ENCODE assay signal across 12 cellular contexts in the genomic region with DNA sequence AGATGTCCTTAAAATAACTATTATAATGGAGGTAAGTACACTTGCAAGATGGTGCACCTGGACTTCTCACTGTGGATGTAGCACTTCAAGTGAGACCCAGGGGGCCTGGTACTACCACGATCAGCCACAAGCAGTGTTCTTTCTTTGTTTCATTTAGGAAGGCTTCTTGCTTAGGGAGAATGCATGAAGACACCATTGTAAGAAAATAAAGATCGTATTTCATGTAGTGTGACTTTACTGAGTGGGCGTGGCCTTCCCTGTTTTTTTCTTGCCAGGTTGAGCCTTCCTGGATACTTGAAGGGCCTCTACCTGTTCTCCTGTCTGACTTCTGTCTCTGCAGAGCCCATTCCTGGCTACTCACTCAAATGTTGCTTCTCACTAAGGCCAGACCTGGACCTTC.
DNase-seq lines count a peak whose midpoint lies in the region; ATAC-seq and TF ChIP-seq lines count a peak whose summit lies in the region.
"Had no signal": no experiment of that assay in that cellular context is flagged by ENCODE, and none has a peak within 500 bp of the region (broad histone marks: within the 10 kb centered on the region; RNA-seq: fewer than 3 reads in every experiment).

No MANE protein-coding gene starts in this region.

- H3K9me2 ChIP-seq in GM23338 (ENCODE audit: insufficient read depth) (no peaks in the 10 kb centered on the region), PC-3 (replicated peaks; ENCODE audit: low read length) (no peaks in the 10 kb centered on the region)

- H3K9me3 Mint-ChIP-seq in GM23338 (peaks cover 76% of the 10 kb centered on the region), WTC11 (peaks cover 78% of the 10 kb centered on the region)

- H3K36me3 Mint-ChIP-seq in GM23338 (ENCODE audit: low read depth) (peaks cover 8% of the 10 kb centered on the region; the same call in 2 of the 3 replicates), WTC11 (peaks cover 62% of the 10 kb centered on the region)
- H3K36me3 Mint-ChIP-seq: CD8-positive, alpha-beta memory T cell had no signal

- ATAC-seq in GM23338 (peak; percentile 56), PC-3 (no peak), WTC11 (no peak)

- H2AFZ ChIP-seq in GM23338 (no peak overlapping the region), PC-3 (ENCODE audit: low read length) (no peak overlapping the region)

- H3K27ac ChIP-seq in GM23338 (ENCODE audit: low read depth) (no peak overlapping the region), PC-3 (ENCODE audit: low read length) (no peak overlapping the region)
- H3K27ac ChIP-seq: BLaER1 had no signal

- DNase-seq in GM23338 (ENCODE audit: low spot score) (peak; percentile 53), NCI-H2107 (lab: John Stamatoyannopoulos, UW) (peak; percentile 13), PC-3 (peak; percentile 14), left kidney (ENCODE audit: low read depth, low spot score) (peak; percentile 22), WTC11 (ENCODE audit: low spot score) (no peak), erythroblast (lab: John Stamatoyannopoulos, UW) (no peak), foreskin melanocyte (no peak)
- DNase-seq: CD8-positive, alpha-beta memory T cell; NCI-H226; SHP77 treated with DMSO at 0.1 percent for 48 hours had no signal

- H3F3A ChIP-seq in GM23338 (replicated peaks; ENCODE audit: low read depth) (no peaks in the 10 kb centered on the region), PC-3 (ENCODE audit: low read length, unreplicated experiment) (no peaks in the 10 kb centered on the region)

- CTCF ChIA-PET in PC-3 (lab: Charles Lee), result no interaction called here
- CTCF ChIA-PET in WTC11 (lab: Charles Lee), result no interaction called here

- intact Hi-C loops in PC-3 (cut with micrococcal nuclease), result loop anchor here (5.0 to 10.0 kb wide), 2 partner anchors 166 to 198 kb away; no protein-coding TSS in a partner anchor

- no peaks in the 10 kb centered on the region for H3K36me3 ChIP-seq in GM23338 (ENCODE audit: insufficient read depth)
- H3K36me3 ChIP-seq in PC-3 (ENCODE audit: low read depth, low read length), result no peaks in the 10 kb centered on the region
- H3K36me3 ChIP-seq: BLaER1 had no signal

- no peak overlapping the region for H3K4me3 ChIP-seq in GM23338
- no peak overlapping the region for H3K4me3 ChIP-seq in PC-3 (ENCODE audit: low read length)
- H3K4me3 ChIP-seq: BLaER1 had no signal

- no peak for TF ChIP-seq POLR2A in erythroblast (IDR thresholded peaks at IDR 0.05; ENCODE audit: low read length)

- no peaks in the 10 kb centered on the region for H3K9me3 ChIP-seq in PC-3 (ENCODE audit: low read length)
- H3K9me3 ChIP-seq: BLaER1 had no signal

- BruUV-seq in PC-3 (replicated peaks; lab: Mats Ljungman, UMichigan), result no TSS peak

- peaks cover 12% of the 10 kb centered on the region for H3K4me1 Mint-ChIP-seq in GM23338
- H3K4me1 Mint-ChIP-seq in WTC11, result no peaks in the 10 kb centered on the region
- H3K4me1 Mint-ChIP-seq: CD8-positive, alpha-beta memory T cell had no signal

- peaks cover 4% of the 10 kb centered on the region; the same call in 1 of the 2 replicates for H3K4me1 ChIP-seq in GM23338 (ENCODE audit: insufficient read depth)
- peaks cover 11% of the 10 kb centered on the region for H3K4me1 ChIP-seq in PC-3 (ENCODE audit: insufficient read depth, low read length)
- H3K4me1 ChIP-seq: BLaER1 had no signal

- H3K4me2 ChIP-seq in GM23338 (no peak overlapping the region), PC-3 (ENCODE audit: low read length) (no peak overlapping the region)
- H3K4me2 ChIP-seq: BLaER1 had no signal

- H3K27ac Mint-ChIP-seq in GM23338 (no peak overlapping the region), WTC11 (no peak overlapping the region)
- H3K27ac Mint-ChIP-seq: CD8-positive, alpha-beta memory T cell; T-helper 1 cell treated with Interleukin-12 subunit alpha and Interleukin-12 subunit beta and Interleukin-4 antibody, amounts not matched to agents 30 μg/mL and 1 μg/mL, for 36 hours had no signal

- TF ChIP-seq CTCF in GM23338 (conservative IDR thresholded peaks at IDR 0.05; ENCODE audit: low read depth in 2 of 2), result 0 out of 4 replicates have a peak, but pooled peaks of 1 of the 2 experiments have one; percentile 12
- no peak for TF ChIP-seq CTCF in PC-3 (conservative IDR thresholded peaks at IDR 0.05; ENCODE audit: low read depth, low read length)
- TF ChIP-seq CTCF in WTC11 (IDR thresholded peaks at IDR 0.05), result no peak

- no peaks in the 10 kb centered on the region for H3K79me2 ChIP-seq in GM23338 (replicated peaks; ENCODE audit: insufficient read depth)
- H3K79me2 ChIP-seq in PC-3 (ENCODE audit: low read length), result no peaks in the 10 kb centered on the region

- no peak overlapping the region for H3K4me3 Mint-ChIP-seq in GM23338
- no peak overlapping the region for H3K4me3 Mint-ChIP-seq in WTC11
- H3K4me3 Mint-ChIP-seq: CD8-positive, alpha-beta memory T cell; T-helper 1 cell treated with Interleukin-12 subunit alpha and Interleukin-12 subunit beta and Interleukin-4 antibody, amounts not matched to agents 30 μg/mL and 1 μg/mL, for 36 hours had no signal

- no peaks in the 10 kb centered on the region for H3K27me3 ChIP-seq in GM23338 (ENCODE audit: insufficient read depth)
- H3K27me3 ChIP-seq in PC-3 (ENCODE audit: low read length), result no peaks in the 10 kb centered on the region
- H3K27me3 ChIP-seq: BLaER1 had no signal

- H3K9ac ChIP-seq in PC-3 (ENCODE audit: low read length), result no peak overlapping the region
- H3K9ac ChIP-seq: BLaER1 had no signal

- POLR2A ChIA-PET in PC-3 (lab: Charles Lee; ENCODE audit: unreplicated experiment) (no interaction called here), WTC11 (lab: Charles Lee) (no interaction called here)

- no peaks in the 10 kb centered on the region for H4K20me1 ChIP-seq in GM23338 (replicated peaks; ENCODE audit: insufficient read depth)
- H4K20me1 ChIP-seq in PC-3 (ENCODE audit: low read length), result no peaks in the 10 kb centered on the region
- H4K20me1 ChIP-seq: BLaER1 had no signal

- H3K27me3 Mint-ChIP-seq in GM23338 (ENCODE audit: insufficient read depth, low read depth, poor library complexity) (no peaks in the 10 kb centered on the region), WTC11 (ENCODE audit: low read depth) (peaks cover 3% of the 10 kb centered on the region)
- H3K27me3 Mint-ChIP-seq: CD8-positive, alpha-beta memory T cell had no signal

TF ChIP-seq in GM23338, 12 proteins besides CTCF, POLR2A, EP300 and RAD21 (continues in another document):
- no peak for TF ChIP-seq POLR2AphosphoS5 (IDR thresholded peaks at IDR 0.05; ENCODE audit: low read depth)

TF ChIP-seq in WTC11, 78 proteins besides CTCF, POLR2A, EP300 and RAD21 (continues in another document):
- TF ChIP-seq, protein P1, sequence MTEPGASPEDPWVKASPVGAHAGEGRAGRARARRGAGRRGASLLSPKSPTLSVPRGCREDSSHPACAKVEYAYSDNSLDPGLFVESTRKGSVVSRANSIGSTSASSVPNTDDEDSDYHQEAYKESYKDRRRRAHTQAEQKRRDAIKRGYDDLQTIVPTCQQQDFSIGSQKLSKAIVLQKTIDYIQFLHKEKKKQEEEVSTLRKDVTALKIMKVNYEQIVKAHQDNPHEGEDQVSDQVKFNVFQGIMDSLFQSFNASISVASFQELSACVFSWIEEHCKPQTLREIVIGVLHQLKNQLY (CRISPR knock-in tag; IDR thresholded peaks at IDR 0.05), result no peak
- TF ChIP-seq GRHL2 (CRISPR knock-in tag; IDR thresholded peaks at IDR 0.05; ENCODE audit: insufficient replicate concordance, severe bottlenecking), result no peak
- TF ChIP-seq, protein P2, sequence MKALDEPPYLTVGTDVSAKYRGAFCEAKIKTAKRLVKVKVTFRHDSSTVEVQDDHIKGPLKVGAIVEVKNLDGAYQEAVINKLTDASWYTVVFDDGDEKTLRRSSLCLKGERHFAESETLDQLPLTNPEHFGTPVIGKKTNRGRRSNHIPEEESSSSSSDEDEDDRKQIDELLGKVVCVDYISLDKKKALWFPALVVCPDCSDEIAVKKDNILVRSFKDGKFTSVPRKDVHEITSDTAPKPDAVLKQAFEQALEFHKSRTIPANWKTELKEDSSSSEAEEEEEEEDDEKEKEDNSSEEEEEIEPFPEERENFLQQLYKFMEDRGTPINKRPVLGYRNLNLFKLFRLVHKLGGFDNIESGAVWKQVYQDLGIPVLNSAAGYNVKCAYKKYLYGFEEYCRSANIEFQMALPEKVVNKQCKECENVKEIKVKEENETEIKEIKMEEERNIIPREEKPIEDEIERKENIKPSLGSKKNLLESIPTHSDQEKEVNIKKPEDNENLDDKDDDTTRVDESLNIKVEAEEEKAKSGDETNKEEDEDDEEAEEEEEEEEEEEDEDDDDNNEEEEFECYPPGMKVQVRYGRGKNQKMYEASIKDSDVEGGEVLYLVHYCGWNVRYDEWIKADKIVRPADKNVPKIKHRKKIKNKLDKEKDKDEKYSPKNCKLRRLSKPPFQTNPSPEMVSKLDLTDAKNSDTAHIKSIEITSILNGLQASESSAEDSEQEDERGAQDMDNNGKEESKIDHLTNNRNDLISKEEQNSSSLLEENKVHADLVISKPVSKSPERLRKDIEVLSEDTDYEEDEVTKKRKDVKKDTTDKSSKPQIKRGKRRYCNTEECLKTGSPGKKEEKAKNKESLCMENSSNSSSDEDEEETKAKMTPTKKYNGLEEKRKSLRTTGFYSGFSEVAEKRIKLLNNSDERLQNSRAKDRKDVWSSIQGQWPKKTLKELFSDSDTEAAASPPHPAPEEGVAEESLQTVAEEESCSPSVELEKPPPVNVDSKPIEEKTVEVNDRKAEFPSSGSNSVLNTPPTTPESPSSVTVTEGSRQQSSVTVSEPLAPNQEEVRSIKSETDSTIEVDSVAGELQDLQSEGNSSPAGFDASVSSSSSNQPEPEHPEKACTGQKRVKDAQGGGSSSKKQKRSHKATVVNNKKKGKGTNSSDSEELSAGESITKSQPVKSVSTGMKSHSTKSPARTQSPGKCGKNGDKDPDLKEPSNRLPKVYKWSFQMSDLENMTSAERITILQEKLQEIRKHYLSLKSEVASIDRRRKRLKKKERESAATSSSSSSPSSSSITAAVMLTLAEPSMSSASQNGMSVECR (CRISPR knock-in tag; IDR thresholded peaks at IDR 0.05; ENCODE audit: borderline replicate concordance), result no peak

Comparison
In these comparisons a context has a peak if more than half of its experiments do, and no peak if none do; other contexts are left out.
1. DNase-seq: peak in GM23338 (single experiment), NCI-H2107 (single experiment), PC-3 (single experiment) and left kidney (single experiment); none in WTC11 (single experiment), erythroblast (0 of 2) and foreskin melanocyte (single experiment).